In genomic region chr5:78984611-78985406, GRCh38 we compare ENCODE assay signal across 8 cellular contexts. TPM values are rescaled to one million over a fixed set of nuclear protein-coding genes. Genes with fewer than 3 reads are reported as not detected.
DNase-seq lines count a peak whose midpoint lies in the region; ATAC-seq and TF ChIP-seq lines count a peak whose summit lies in the region.

ARSB (minus strand) TSS chr5:78985310; CDS start chr5:78985248, 62 bp downstream.

- ATAC-seq in HG02571 (IDR thresholded peaks at IDR 0.05; ENCODE audit: unreplicated experiment): peak; percentile 66
- peak; percentile 59 to 68 for ATAC-seq in activated naive CD4-positive, alpha-beta T cell treated with anti-CD3 and anti-CD28 coated beads, Interleukin-2, amount 50 U/mL, for 72 hours

- peak within 1 kb of the TSS; percentile 94 for H3K4me3 ChIP-seq in thymus (ENCODE audit: low read length)

- peaks cover 33% of the 10 kb centered on the region for H3K4me1 Mint-ChIP-seq in osteocyte (ENCODE audit: unreplicated experiment)

- H3K27ac ChIP-seq in thymus (ENCODE audit: low read depth): peak within 1 kb of the TSS; percentile 95

- H3K27me3 Mint-ChIP-seq in osteocyte (ENCODE audit: unreplicated experiment): no peaks in the 10 kb centered on the region

- TF ChIP-seq CTCF in GM10248 (IDR thresholded peaks at IDR 0.05; ENCODE audit: control extremely low read depth, extremely low read depth, low read depth, missing control alignments) (peak; percentile 11), osteocyte (IDR thresholded peaks at IDR 0.05) (peak; percentile 52)

- H3K9me3 ChIP-seq in thymus (ENCODE audit: control insufficient read depth): no peaks in the 10 kb centered on the region

- POLR2A ChIA-PET in GM10248 (lab: Yijun Ruan, JAX): interaction anchor here (0.5 to 0.7 kb wide), 2 partner anchors 233 to 624 kb away, joined by 3 read pairs; no protein-coding TSS in a partner anchor

- H3K4me3 Mint-ChIP-seq in osteocyte (ENCODE audit: unreplicated experiment): peak within 1 kb of the TSS; percentile 83

- CTCF ChIA-PET in GM10248 (lab: Yijun Ruan, JAX): interaction anchor here (0.7 to 3.8 kb wide), 10 partner anchors 10 to 720 kb away, joined by 3 to 19 read pairs (median 4); no protein-coding TSS in a partner anchor

- peaks cover 0 to 5% of the 10 kb centered on the region in 2 donors for H3K36me3 Mint-ChIP-seq in activated naive CD4-positive, alpha-beta T cell treated with anti-CD3 and anti-CD28 coated beads, Interleukin-2, amount 50 U/mL, for 72 hours
- H3K36me3 Mint-ChIP-seq in osteocyte (ENCODE audit: unreplicated experiment): no peaks in the 10 kb centered on the region

- peak within 1 kb of the TSS; percentile 92 to 98 for H3K27ac Mint-ChIP-seq in activated naive CD4-positive, alpha-beta T cell treated with anti-CD3 and anti-CD28 coated beads, Interleukin-2, amount 50 U/mL, for 72 hours
- H3K27ac Mint-ChIP-seq in osteocyte (ENCODE audit: unreplicated experiment): peak within 1 kb of the TSS; percentile 89

- H3K4me1 ChIP-seq in thymus (ENCODE audit: control insufficient read depth, insufficient read depth, low read length): no peaks in the 10 kb centered on the region

- no peaks in the 10 kb centered on the region for H3K36me3 ChIP-seq in thymus (ENCODE audit: control insufficient read depth, insufficient read depth)

- no peaks in the 10 kb centered on the region for H3K27me3 ChIP-seq in thymus (ENCODE audit: control insufficient read depth, insufficient read depth)

- no peaks in the 10 kb centered on the region for H3K9me3 Mint-ChIP-seq in activated naive CD4-positive, alpha-beta T cell treated with anti-CD3 and anti-CD28 coated beads, Interleukin-2, amount 50 U/mL, for 72 hours
- H3K9me3 Mint-ChIP-seq in osteocyte (ENCODE audit: unreplicated experiment): no peaks in the 10 kb centered on the region

- peak; percentile 92 for DNase-seq in GM10248 (ENCODE audit: extremely low spot score)
- DNase-seq in NCI-H1048 (lab: John Stamatoyannopoulos, UW): peak; percentile 69
- peak; percentile 61 for DNase-seq in SKM-1 (lab: John Stamatoyannopoulos, UW; ENCODE audit: unreplicated experiment)
- DNase-seq in activated naive CD4-positive, alpha-beta T cell treated with anti-CD3 and anti-CD28 coated beads, Interleukin-2, amount 50 U/mL, for 72 hours (ENCODE audit: low spot score in 2 of 2): peak; percentile 76 to 84
- DNase-seq in glomerular visceral epithelial cell (ENCODE audit: extremely low spot score): peak; percentile 92
- peak; percentile 97 for DNase-seq in osteocyte (ENCODE audit: extremely low spot score, unreplicated experiment)

- under 1% methylated on average over 112 of the region's 112 CpGs for WGBS in thymus

RNA-seq across cellular contexts. Expression of gene ARSB, which starts in this region (rescaled TPM):
- total RNA-seq in activated naive CD4-positive, alpha-beta T cell treated with anti-CD3 and anti-CD28 coated beads, Interleukin-2, amount 50 U/mL, for 72 hours: 1 to 10 TPM; 5.0 to 8.2 TPM
- total RNA-seq in osteocyte: 34.9 and 36.0 TPM in 2 replicates
- polyA plus RNA-seq in thymus: 2.4 TPM

Comparison
In these comparisons a context has a peak if more than half of its experiments do, and no peak if none do; other contexts are left out.
1. Peak in every context shown above with its lines: DNase-seq, ATAC-seq, H3K4me3 ChIP-seq and H3K27ac ChIP-seq.